ENCODE assay signal across 26 cellular contexts in genomic region chr4:151797853-151798252, GRCh38.
"Had no signal": no experiment of that assay in that cellular context is flagged by ENCODE, and none has a peak within 500 bp of the region (broad histone marks: within the 10 kb centered on the region; RNA-seq: fewer than 3 reads in every experiment).

No MANE protein-coding gene starts in this region.

- H3K27ac Mint-ChIP-seq: activated CD4-positive, alpha-beta memory T cell treated with anti-CD3 and anti-CD28 coated beads, Interleukin-2, amount 10 ng/mL, durations not matched to agents 7 days and 5 days; activated naive CD4-positive, alpha-beta T cell treated with anti-CD3 and anti-CD28 coated beads, Interleukin-2, amount 10 ng/mL, durations not matched to agents 7 days and 5 days; activated naive CD8-positive, alpha-beta T cell treated with anti-CD3 and anti-CD28 coated beads for 36 hours; activated T-helper 17 cell treated with anti-CD3 and anti-CD28 coated beads, Interleukin-2, amount 50 U/mL, for 72 hours; T-cell had no signal

- H3K4me3 Mint-ChIP-seq: activated CD4-positive, alpha-beta memory T cell treated with anti-CD3 and anti-CD28 coated beads, Interleukin-2, amount 10 ng/mL, durations not matched to agents 7 days and 5 days; activated naive CD4-positive, alpha-beta T cell treated with anti-CD3 and anti-CD28 coated beads, Interleukin-2, amount 10 ng/mL, durations not matched to agents 7 days and 5 days; activated naive CD8-positive, alpha-beta T cell treated with anti-CD3 and anti-CD28 coated beads for 36 hours; activated T-helper 17 cell treated with anti-CD3 and anti-CD28 coated beads, Interleukin-2, amount 50 U/mL, for 72 hours; T-cell had no signal

- H3K27ac ChIP-seq: brain microvascular endothelial cell, cardiac muscle cell, SK-N-MC had no signal

- H3K27me3 Mint-ChIP-seq: activated CD4-positive, alpha-beta memory T cell treated with anti-CD3 and anti-CD28 coated beads, Interleukin-2, amount 10 ng/mL, durations not matched to agents 7 days and 5 days had no signal

- ATAC-seq: activated T-helper 17 cell treated with anti-CD3 and anti-CD28 coated beads, Interleukin-2, amount 50 U/mL, for 72 hours; Panc1; Right ventricle myocardium inferior; T-cell had no signal

- H3K27me3 ChIP-seq: brain microvascular endothelial cell, cardiac muscle cell had no signal

- H3K4me1 Mint-ChIP-seq: activated CD4-positive, alpha-beta memory T cell treated with anti-CD3 and anti-CD28 coated beads, Interleukin-2, amount 10 ng/mL, durations not matched to agents 7 days and 5 days; activated naive CD4-positive, alpha-beta T cell treated with anti-CD3 and anti-CD28 coated beads, Interleukin-2, amount 10 ng/mL, durations not matched to agents 7 days and 5 days; activated naive CD8-positive, alpha-beta T cell treated with anti-CD3 and anti-CD28 coated beads for 36 hours; activated T-helper 17 cell treated with anti-CD3 and anti-CD28 coated beads, Interleukin-2, amount 50 U/mL, for 72 hours; T-cell had no signal

- H3K36me3 Mint-ChIP-seq: activated naive CD4-positive, alpha-beta T cell treated with anti-CD3 and anti-CD28 coated beads, Interleukin-2, amount 10 ng/mL, durations not matched to agents 7 days and 5 days; activated naive CD8-positive, alpha-beta T cell treated with anti-CD3 and anti-CD28 coated beads for 36 hours; T-cell had no signal

- H3K4me3 ChIP-seq: cardiac muscle cell, SK-N-MC had no signal

- FAIRE-seq: TTC549 had no signal

- DNase-seq: activated CD4-positive, alpha-beta memory T cell treated with anti-CD3 and anti-CD28 coated beads, Interleukin-2, amount 10 ng/mL, durations not matched to agents 7 days and 5 days; activated CD4-positive, alpha-beta T cell treated with anti-CD3 and anti-CD28 coated beads, Interleukin-2, amount 50 U/mL, for 1 hour; activated CD4-positive, CD25-positive, alpha-beta regulatory T cell; activated gamma-delta T cell treated with Interleukin-2 at 50 U/mL for 16 hours; activated naive CD4-positive, alpha-beta T cell treated with anti-CD3 and anti-CD28 coated beads, Interleukin-2, amount 10 ng/mL, durations not matched to agents 7 days and 5 days; activated naive CD8-positive, alpha-beta T cell treated with anti-CD3 and anti-CD28 coated beads for 36 hours; activated T-cell treated with anti-CD3 and anti-CD28 coated beads for 4 hours; activated T-cell treated with anti-CD3 and anti-CD28 coated beads, Interleukin-2, amount 50 U/mL, for 48 hours; brain microvascular endothelial cell; Karpas-422; NCI-H187 treated with DMSO at 0.1 percent for 48 hours; NCI-H2171; NCI-H2227 treated with DMSO at 0.1 percent for 48 hours; NCI-H446 treated with DMSO at 0.1 percent for 48 hours; NCI-H524 treated with DMSO at 0.1 percent for 48 hours; NCI-H774; RPMI8226; T-cell; T-helper 2 cell; T1000 had no signal

- H3K36me3 ChIP-seq: brain microvascular endothelial cell, cardiac muscle cell had no signal

- H3K9me3 Mint-ChIP-seq: activated CD4-positive, alpha-beta memory T cell treated with anti-CD3 and anti-CD28 coated beads, Interleukin-2, amount 10 ng/mL, durations not matched to agents 7 days and 5 days; activated naive CD4-positive, alpha-beta T cell treated with anti-CD3 and anti-CD28 coated beads, Interleukin-2, amount 10 ng/mL, durations not matched to agents 7 days and 5 days; activated naive CD8-positive, alpha-beta T cell treated with anti-CD3 and anti-CD28 coated beads for 36 hours; activated T-helper 17 cell treated with anti-CD3 and anti-CD28 coated beads, Interleukin-2, amount 50 U/mL, for 72 hours; T-cell had no signal
